ENCODE assay signal across 1 cellular context in genomic region chr17:7114241-7114874, GRCh38.
TF ChIP-seq lines count a peak whose summit lies in the region.

Gene ASGR2 (minus strand): TSS chr17:7114822. CDS start chr17:7114240, 582 bp downstream.

TF ChIP-seq in HepG2, 621 proteins besides CTCF, POLR2A, EP300 and RAD21 (continued from another document and continues in another):
- TF ChIP-seq ARID4A (CRISPR knock-in tag; IDR thresholded peaks at IDR 0.05; ENCODE audit: borderline replicate concordance), result peak; percentile 58; the same call in 1 of the 2 replicates
- TF ChIP-seq PAX8 (CRISPR knock-in tag; IDR thresholded peaks at IDR 0.05; ENCODE audit: borderline replicate concordance), result no peak
- TF ChIP-seq SIN3A (IDR thresholded peaks at IDR 0.05; ENCODE audit: borderline replicate concordance, low read depth, low read length), result peak; percentile 77; the same call in 1 of the 2 replicates
- peak; percentile 36 for TF ChIP-seq CBX1 (IDR thresholded peaks at IDR 0.05; ENCODE audit: low read depth)
- TF ChIP-seq ZNF253 (CRISPR knock-in tag; IDR thresholded peaks at IDR 0.05; ENCODE audit: borderline replicate concordance), result 0 out of 2 replicates have a peak, but pooled peaks have one; percentile 65
- no peak for TF ChIP-seq NBN (conservative IDR thresholded peaks at IDR 0.05)
- peak; percentile 99 for TF ChIP-seq ZEB1 (IDR thresholded peaks at IDR 0.05; ENCODE audit: insufficient replicate concordance, low read depth)
- peak; percentile 88 for TF ChIP-seq GATAD2A (CRISPR knock-in tag; IDR thresholded peaks at IDR 0.05)
- TF ChIP-seq ZBTB40 (IDR thresholded peaks at IDR 0.05), result no peak
- TF ChIP-seq ZBTB40 (CRISPR knock-in tag; IDR thresholded peaks at IDR 0.05), result peak; percentile 76
- TF ChIP-seq NCOA2 (CRISPR knock-in tag; IDR thresholded peaks at IDR 0.05), result peak; percentile 76
- peak; percentile 61; the same call in 1 of the 2 replicates for TF ChIP-seq GATAD1 (CRISPR knock-in tag; IDR thresholded peaks at IDR 0.05)
- TF ChIP-seq, protein P1, sequence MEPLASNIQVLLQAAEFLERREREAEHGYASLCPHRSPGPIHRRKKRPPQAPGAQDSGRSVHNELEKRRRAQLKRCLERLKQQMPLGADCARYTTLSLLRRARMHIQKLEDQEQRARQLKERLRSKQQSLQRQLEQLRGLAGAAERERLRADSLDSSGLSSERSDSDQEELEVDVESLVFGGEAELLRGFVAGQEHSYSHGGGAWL (CRISPR knock-in tag; IDR thresholded peaks at IDR 0.05), result no peak; the same call in 1 of the 2 replicates
- 0 out of 2 replicates have a peak, but pooled peaks have one; percentile 53 for TF ChIP-seq FIP1L1 (IDR thresholded peaks at IDR 0.05; ENCODE audit: borderline replicate concordance, insufficient read depth, low read depth, low read length)
- peak; percentile 88 for TF ChIP-seq HNF4A (CRISPR knock-in tag; IDR thresholded peaks at IDR 0.05)
- peak; percentile 46; the same call in 1 of the 2 replicates for TF ChIP-seq RFX5 (IDR thresholded peaks at IDR 0.05; ENCODE audit: low read depth, low read length)
- 0 out of 2 replicates have a peak, but pooled peaks have one; percentile 36 for TF ChIP-seq TERF1 (CRISPR knock-in tag; IDR thresholded peaks at IDR 0.05)
- TF ChIP-seq, protein P2, sequence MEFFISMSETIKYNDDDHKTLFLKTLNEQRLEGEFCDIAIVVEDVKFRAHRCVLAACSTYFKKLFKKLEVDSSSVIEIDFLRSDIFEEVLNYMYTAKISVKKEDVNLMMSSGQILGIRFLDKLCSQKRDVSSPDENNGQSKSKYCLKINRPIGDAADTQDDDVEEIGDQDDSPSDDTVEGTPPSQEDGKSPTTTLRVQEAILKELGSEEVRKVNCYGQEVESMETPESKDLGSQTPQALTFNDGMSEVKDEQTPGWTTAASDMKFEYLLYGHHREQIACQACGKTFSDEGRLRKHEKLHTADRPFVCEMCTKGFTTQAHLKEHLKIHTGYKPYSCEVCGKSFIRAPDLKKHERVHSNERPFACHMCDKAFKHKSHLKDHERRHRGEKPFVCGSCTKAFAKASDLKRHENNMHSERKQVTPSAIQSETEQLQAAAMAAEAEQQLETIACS (CRISPR knock-in tag; IDR thresholded peaks at IDR 0.05), result no peak
- TF ChIP-seq MEIS2 (CRISPR knock-in tag; IDR thresholded peaks at IDR 0.05), result no peak
- no peak for TF ChIP-seq SOX6 (IDR thresholded peaks at IDR 0.05)
- peak; percentile 84 for TF ChIP-seq SOX6 (CRISPR knock-in tag; IDR thresholded peaks at IDR 0.05)
- TF ChIP-seq NR0B2 (CRISPR knock-in tag; IDR thresholded peaks at IDR 0.05), result no peak
- TF ChIP-seq ZNF414 (CRISPR knock-in tag; IDR thresholded peaks at IDR 0.05), result no peak
- TF ChIP-seq ETV6 (CRISPR knock-in tag; conservative IDR thresholded peaks at IDR 0.05), result 0 out of 2 replicates have a peak, but pooled peaks have one; percentile 29
- TF ChIP-seq, protein P3, sequence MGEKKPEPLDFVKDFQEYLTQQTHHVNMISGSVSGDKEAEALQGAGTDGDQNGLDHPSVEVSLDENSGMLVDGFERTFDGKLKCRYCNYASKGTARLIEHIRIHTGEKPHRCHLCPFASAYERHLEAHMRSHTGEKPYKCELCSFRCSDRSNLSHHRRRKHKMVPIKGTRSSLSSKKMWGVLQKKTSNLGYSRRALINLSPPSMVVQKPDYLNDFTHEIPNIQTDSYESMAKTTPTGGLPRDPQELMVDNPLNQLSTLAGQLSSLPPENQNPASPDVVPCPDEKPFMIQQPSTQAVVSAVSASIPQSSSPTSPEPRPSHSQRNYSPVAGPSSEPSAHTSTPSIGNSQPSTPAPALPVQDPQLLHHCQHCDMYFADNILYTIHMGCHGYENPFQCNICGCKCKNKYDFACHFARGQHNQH (CRISPR knock-in tag; IDR thresholded peaks at IDR 0.05), result peak; percentile 74
- TF ChIP-seq ARID3A (IDR thresholded peaks at IDR 0.05; ENCODE audit: low read depth, low read length), result peak; percentile 20; the same call in 1 of the 2 replicates
- TF ChIP-seq RBFOX2 (IDR thresholded peaks at IDR 0.05; ENCODE audit: low read depth, low read length), result peak; percentile 77
- no peak for TF ChIP-seq MTA3 (CRISPR knock-in tag; IDR thresholded peaks at IDR 0.05)
- peak; percentile 68; the same call in 1 of the 2 replicates for TF ChIP-seq ZNF614 (CRISPR knock-in tag; IDR thresholded peaks at IDR 0.05; ENCODE audit: borderline replicate concordance)
- TF ChIP-seq ZNF574 (CRISPR knock-in tag; IDR thresholded peaks at IDR 0.05), result peak; percentile 81
- peak; percentile 48; the same call in 1 of the 2 replicates for TF ChIP-seq FOXP1 (IDR thresholded peaks at IDR 0.05)
- peak; percentile 82 for TF ChIP-seq FOXP1 (CRISPR knock-in tag; IDR thresholded peaks at IDR 0.05)
- 0 out of 2 replicates have a peak, but pooled peaks have one; percentile 13 for TF ChIP-seq ZNF557 (CRISPR knock-in tag; IDR thresholded peaks at IDR 0.05)
